In genomic region chr1:202144510-202145324, GRCh38 we compare ENCODE assay signal across 1 cellular context.
TF ChIP-seq lines count a peak whose summit lies in the region.

Gene ARL8A (minus strand): TSS chr1:202144737. CDS start chr1:202144572, 165 bp downstream.

TF ChIP-seq in K562, 482 proteins besides CTCF, POLR2A, EP300 and RAD21 (continued from another document and continues in another):
- TF ChIP-seq TAF1 (IDR thresholded peaks at IDR 0.05; ENCODE audit: control insufficient read depth, extremely low read depth, insufficient read depth, low read length, severe bottlenecking) = peak; percentile 66
- peak in 1 of 2 experiments; percentile 19; a peak in 2 of 4 replicates for TF ChIP-seq NRF1 (conservative IDR thresholded peaks at IDR 0.05 in 1 of 2, IDR thresholded peaks at IDR 0.05 in 1 of 2)
- peak; percentile 53 for TF ChIP-seq RBM22 (IDR thresholded peaks at IDR 0.05; ENCODE audit: low read depth, low read length, poor library complexity, severe bottlenecking)
- TF ChIP-seq, protein P1, sequence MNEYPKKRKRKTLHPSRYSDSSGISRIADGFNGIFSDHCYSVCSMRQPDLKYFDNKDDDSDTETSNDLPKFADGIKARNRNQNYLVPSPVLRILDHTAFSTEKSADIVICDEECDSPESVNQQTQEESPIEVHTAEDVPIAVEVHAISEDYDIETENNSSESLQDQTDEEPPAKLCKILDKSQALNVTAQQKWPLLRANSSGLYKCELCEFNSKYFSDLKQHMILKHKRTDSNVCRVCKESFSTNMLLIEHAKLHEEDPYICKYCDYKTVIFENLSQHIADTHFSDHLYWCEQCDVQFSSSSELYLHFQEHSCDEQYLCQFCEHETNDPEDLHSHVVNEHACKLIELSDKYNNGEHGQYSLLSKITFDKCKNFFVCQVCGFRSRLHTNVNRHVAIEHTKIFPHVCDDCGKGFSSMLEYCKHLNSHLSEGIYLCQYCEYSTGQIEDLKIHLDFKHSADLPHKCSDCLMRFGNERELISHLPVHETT (CRISPR knock-in tag; conservative IDR thresholded peaks at IDR 0.05 in 1 of 2, IDR thresholded peaks at IDR 0.05 in 1 of 2) = peak in 1 of 2 experiments; percentile 92; a peak in 2 of 4 replicates
- TF ChIP-seq, protein P2, sequence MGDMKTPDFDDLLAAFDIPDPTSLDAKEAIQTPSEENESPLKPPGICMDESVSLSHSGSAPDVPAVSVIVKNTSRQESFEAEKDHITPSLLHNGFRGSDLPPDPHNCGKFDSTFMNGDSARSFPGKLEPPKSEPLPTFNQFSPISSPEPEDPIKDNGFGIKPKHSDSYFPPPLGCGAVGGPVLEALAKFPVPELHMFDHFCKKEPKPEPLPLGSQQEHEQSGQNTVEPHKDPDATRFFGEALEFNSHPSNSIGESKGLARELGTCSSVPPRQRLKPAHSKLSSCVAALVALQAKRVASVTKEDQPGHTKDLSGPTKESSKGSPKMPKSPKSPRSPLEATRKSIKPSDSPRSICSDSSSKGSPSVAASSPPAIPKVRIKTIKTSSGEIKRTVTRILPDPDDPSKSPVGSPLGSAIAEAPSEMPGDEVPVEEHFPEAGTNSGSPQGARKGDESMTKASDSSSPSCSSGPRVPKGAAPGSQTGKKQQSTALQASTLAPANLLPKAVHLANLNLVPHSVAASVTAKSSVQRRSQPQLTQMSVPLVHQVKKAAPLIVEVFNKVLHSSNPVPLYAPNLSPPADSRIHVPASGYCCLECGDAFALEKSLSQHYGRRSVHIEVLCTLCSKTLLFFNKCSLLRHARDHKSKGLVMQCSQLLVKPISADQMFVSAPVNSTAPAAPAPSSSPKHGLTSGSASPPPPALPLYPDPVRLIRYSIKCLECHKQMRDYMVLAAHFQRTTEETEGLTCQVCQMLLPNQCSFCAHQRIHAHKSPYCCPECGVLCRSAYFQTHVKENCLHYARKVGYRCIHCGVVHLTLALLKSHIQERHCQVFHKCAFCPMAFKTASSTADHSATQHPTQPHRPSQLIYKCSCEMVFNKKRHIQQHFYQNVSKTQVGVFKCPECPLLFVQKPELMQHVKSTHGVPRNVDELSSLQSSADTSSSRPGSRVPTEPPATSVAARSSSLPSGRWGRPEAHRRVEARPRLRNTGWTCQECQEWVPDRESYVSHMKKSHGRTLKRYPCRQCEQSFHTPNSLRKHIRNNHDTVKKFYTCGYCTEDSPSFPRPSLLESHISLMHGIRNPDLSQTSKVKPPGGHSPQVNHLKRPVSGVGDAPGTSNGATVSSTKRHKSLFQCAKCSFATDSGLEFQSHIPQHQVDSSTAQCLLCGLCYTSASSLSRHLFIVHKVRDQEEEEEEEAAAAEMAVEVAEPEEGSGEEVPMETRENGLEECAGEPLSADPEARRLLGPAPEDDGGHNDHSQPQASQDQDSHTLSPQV (IDR thresholded peaks at IDR 0.05) = peak; percentile 52; the same call in 1 of the 2 replicates
- peak; percentile 86 for TF ChIP-seq GATAD2A (IDR thresholded peaks at IDR 0.05)
- TF ChIP-seq NELFE (IDR thresholded peaks at IDR 0.05; ENCODE audit: insufficient read depth, insufficient read length) = no peak
- TF ChIP-seq, protein P3, sequence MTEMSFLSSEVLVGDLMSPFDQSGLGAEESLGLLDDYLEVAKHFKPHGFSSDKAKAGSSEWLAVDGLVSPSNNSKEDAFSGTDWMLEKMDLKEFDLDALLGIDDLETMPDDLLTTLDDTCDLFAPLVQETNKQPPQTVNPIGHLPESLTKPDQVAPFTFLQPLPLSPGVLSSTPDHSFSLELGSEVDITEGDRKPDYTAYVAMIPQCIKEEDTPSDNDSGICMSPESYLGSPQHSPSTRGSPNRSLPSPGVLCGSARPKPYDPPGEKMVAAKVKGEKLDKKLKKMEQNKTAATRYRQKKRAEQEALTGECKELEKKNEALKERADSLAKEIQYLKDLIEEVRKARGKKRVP (CRISPR knock-in tag; IDR thresholded peaks at IDR 0.05) = peak; percentile 46; the same call in 1 of the 2 replicates
- peak; percentile 75; the same call in 1 of the 2 replicates for TF ChIP-seq RB1 (IDR thresholded peaks at IDR 0.05; ENCODE audit: low read depth)
- no peak for TF ChIP-seq NR2C2 (CRISPR knock-in tag; IDR thresholded peaks at IDR 0.05)
- TF ChIP-seq NR2C2 (tag; IDR thresholded peaks at IDR 0.05) = peak; percentile 81; the same call in 1 of the 2 replicates
- 0 out of 2 replicates have a peak, but pooled peaks have one; percentile 41 for TF ChIP-seq PHB (CRISPR knock-in tag; IDR thresholded peaks at IDR 0.05)
- TF ChIP-seq CREM (IDR thresholded peaks at IDR 0.05; ENCODE audit: low read depth) = peak; percentile 31; the same call in 1 of the 2 replicates
- no peak for TF ChIP-seq CHD1 (IDR thresholded peaks at IDR 0.05; ENCODE audit: low read length)
- TF ChIP-seq ZFX (CRISPR knock-in tag; IDR thresholded peaks at IDR 0.05) = peak; percentile 58; the same call in 1 of the 2 replicates
- no peak for TF ChIP-seq WHSC1 (IDR thresholded peaks at IDR 0.05; ENCODE audit: low read length)
- TF ChIP-seq ZC3H8 (IDR thresholded peaks at IDR 0.05) = no peak
- peak; percentile 84; the same call in 1 of the 2 replicates for TF ChIP-seq CTBP1 (IDR thresholded peaks at IDR 0.05; ENCODE audit: borderline replicate concordance)
- 0 out of 4 replicates have a peak, but pooled peaks of 1 of the 2 experiments have one; percentile 36 for TF ChIP-seq MNT (conservative IDR thresholded peaks at IDR 0.05)
- TF ChIP-seq ZNF282 (CRISPR knock-in tag; IDR thresholded peaks at IDR 0.05) = peak; percentile 26; the same call in 1 of the 2 replicates
- TF ChIP-seq TGIF2 (CRISPR knock-in tag; IDR thresholded peaks at IDR 0.05) = no peak
- TF ChIP-seq CCNT2 (IDR thresholded peaks at IDR 0.05; ENCODE audit: borderline replicate concordance, extremely low read depth, insufficient read length, low read depth, low read length) = peak; percentile 45
- no peak for TF ChIP-seq ZNF124 (CRISPR knock-in tag; IDR thresholded peaks at IDR 0.05)
- TF ChIP-seq CREB3L1 (IDR thresholded peaks at IDR 0.05; ENCODE audit: borderline replicate concordance, low read depth) = 0 out of 2 replicates have a peak, but pooled peaks have one; percentile 38
- no peak for TF ChIP-seq MLLT1 (IDR thresholded peaks at IDR 0.05)
- no peak for TF ChIP-seq ZNF407 (IDR thresholded peaks at IDR 0.05; ENCODE audit: low read depth)
- peak; percentile 75; the same call in 1 of the 2 replicates for TF ChIP-seq ZBTB9 (CRISPR knock-in tag; IDR thresholded peaks at IDR 0.05)
- TF ChIP-seq POLR2B (IDR thresholded peaks at IDR 0.05; ENCODE audit: low read depth, partially characterized antibody) = peak; percentile 14
- TF ChIP-seq NFIC (IDR thresholded peaks at IDR 0.05) = 0 out of 2 replicates have a peak, but pooled peaks have one; percentile 5
- TF ChIP-seq ESRRA (IDR thresholded peaks at IDR 0.05; ENCODE audit: borderline replicate concordance, low read depth) = 0 out of 2 replicates have a peak, but pooled peaks have one; percentile 28
